17 cellular contexts compared by ENCODE assay signal in genomic region chr2:8541223-8541622, GRCh38.
DNase-seq lines count a peak whose midpoint lies in the region; ATAC-seq and TF ChIP-seq lines count a peak whose summit lies in the region.
"Had no signal": no experiment of that assay in that cellular context is flagged by ENCODE, and none has a peak within 500 bp of the region (broad histone marks: within the 10 kb centered on the region; RNA-seq: fewer than 3 reads in every experiment).

No MANE protein-coding gene starts in this region.

- no peak overlapping the region for H3K4me2 ChIP-seq in neuronal stem cell (ENCODE audit: insufficient read depth, low read length, poor library complexity, severe bottlenecking)

- DNase-seq in activated CD4-positive, alpha-beta T cell treated with anti-CD3 and anti-CD28 coated beads for 36 hours, result peak; percentile 48
- DNase-seq in activated CD4-positive, alpha-beta T cell treated with anti-CD3 and anti-CD28 coated beads for 48 hours, result no peak
- peak; percentile 50 for DNase-seq in NAMALWA (ENCODE audit: low spot score)
- no peak for DNase-seq in activated T-helper 2 cell treated with anti-CD3 and anti-CD28 coated beads, Interferon-gamma antibody, Interleukin-2, Interleukin-4, amounts not matched to agents 10 μg/mL and 5 μg/mL and 100 μg/mL, durations not matched to agents 14 hours and 24 hours and 36 hours (ENCODE audit: low spot score)
- no peak for DNase-seq in neuronal stem cell (ENCODE audit: low spot score)
- DNase-seq in HPDE6-E6E7 (ENCODE audit: extremely low spot score), result no peak
- no peak for DNase-seq in lower lobe of right lung
- no peak for DNase-seq in AG08395 (ENCODE audit: low spot score)
- DNase-seq: 8988T, GF-D8, left cardiac atrium, naive B cell, NCI-H2029, retina, Right ventricle myocardium superior, T1000 had no signal

- H3K4me1 Mint-ChIP-seq in activated CD4-positive, alpha-beta T cell treated with anti-CD3 and anti-CD28 coated beads for 36 hours, result peaks cover 81% of the 10 kb centered on the region
- peaks cover 78% of the 10 kb centered on the region for H3K4me1 Mint-ChIP-seq in activated T-helper 2 cell treated with anti-CD3 and anti-CD28 coated beads, Interferon-gamma antibody, Interleukin-2, Interleukin-4, amounts not matched to agents 10 μg/mL and 5 μg/mL and 100 μg/mL, durations not matched to agents 14 hours and 24 hours and 36 hours (ENCODE audit: low read depth)

- no CpG with 5 or more reads among the region's 8 CpGs for WGBS in neuronal stem cell (ENCODE audit: extremely low coverage in 2 of 2, insufficient read length in 2 of 2, insufficient replicate concordance in 1 of 2), 2 donors

- no peak overlapping the region for H2BK120ac ChIP-seq in neuronal stem cell (ENCODE audit: low read depth, low read length)

- H2AK5ac ChIP-seq in neuronal stem cell (ENCODE audit: low read depth, low read length), result no peak overlapping the region

- peak overlapping the region; percentile 48 for H3K4me3 Mint-ChIP-seq in activated CD4-positive, alpha-beta T cell treated with anti-CD3 and anti-CD28 coated beads for 36 hours
- H3K4me3 Mint-ChIP-seq in activated T-helper 2 cell treated with anti-CD3 and anti-CD28 coated beads, Interferon-gamma antibody, Interleukin-2, Interleukin-4, amounts not matched to agents 10 μg/mL and 5 μg/mL and 100 μg/mL, durations not matched to agents 14 hours and 24 hours and 36 hours (ENCODE audit: low read depth), result peak overlapping the region; percentile 14
- H3K4me3 Mint-ChIP-seq: naive B cell had no signal

- H3K4me1 ChIP-seq in neuronal stem cell (ENCODE audit: control insufficient read depth in 2 of 2, insufficient read depth in 1 of 2, low read depth in 1 of 2, low read length in 2 of 2) (peaks cover 3 to 7% of the 10 kb centered on the region in 2 donors), lower lobe of right lung (peaks cover 87% of the 10 kb centered on the region)

- no peak overlapping the region for H2BK5ac ChIP-seq in neuronal stem cell (ENCODE audit: low read length)

- no peaks in the 10 kb centered on the region for H3K9me3 ChIP-seq in neuronal stem cell (replicated peaks in 1 of 2; ENCODE audit: control insufficient read depth in 2 of 2, insufficient read depth in 1 of 2, low read depth in 1 of 2, low read length in 2 of 2)
- no peaks in the 10 kb centered on the region for H3K9me3 ChIP-seq in lower lobe of right lung
- H3K9me3 ChIP-seq: tibial artery had no signal

- intact Hi-C loops in activated CD4-positive, alpha-beta T cell treated with anti-CD3 and anti-CD28 coated beads for 36 hours (cut with DNase I, micrococcal nuclease), result loop anchor here (5.0 to 10.0 kb wide), 5 partner anchors 464 to 1114 kb away; partner anchors contain the start of gene MBOAT2 (in 1 of the 2)
- intact Hi-C loops in activated T-helper 2 cell treated with anti-CD3 and anti-CD28 coated beads, Interferon-gamma antibody, Interleukin-2, Interleukin-4, amounts not matched to agents 10 μg/mL and 5 μg/mL and 100 μg/mL, durations not matched to agents 14 hours and 24 hours and 36 hours (cut with micrococcal nuclease), result loop anchor here (5.0 to 10.0 kb wide), 7 partner anchors 204 to 1336 kb away; no protein-coding TSS in a partner anchor
- intact Hi-C loops in lower lobe of right lung (cut with DNase I), result no loop called here

- CTCF ChIA-PET in activated CD4-positive, alpha-beta T cell treated with anti-CD3 and anti-CD28 coated beads for 36 hours (lab: Charles Lee), result interaction anchor here (0.7 kb wide), 1 partner anchor 1318 kb away, joined by 3 read pairs; no protein-coding TSS in a partner anchor

- H3K14ac ChIP-seq in neuronal stem cell (ENCODE audit: low read length), result peak overlapping the region; percentile 5

- H3K36me3 Mint-ChIP-seq in activated CD4-positive, alpha-beta T cell treated with anti-CD3 and anti-CD28 coated beads for 36 hours (ENCODE audit: low read depth), result peaks cover 2% of the 10 kb centered on the region
- no peaks in the 10 kb centered on the region for H3K36me3 Mint-ChIP-seq in activated T-helper 2 cell treated with anti-CD3 and anti-CD28 coated beads, Interferon-gamma antibody, Interleukin-2, Interleukin-4, amounts not matched to agents 10 μg/mL and 5 μg/mL and 100 μg/mL, durations not matched to agents 14 hours and 24 hours and 36 hours (ENCODE audit: low read depth)
- H3K36me3 Mint-ChIP-seq: naive B cell had no signal

- ATAC-seq in activated CD4-positive, alpha-beta T cell treated with anti-CD3 and anti-CD28 coated beads for 36 hours, result no peak
- ATAC-seq in lower lobe of right lung, result no peak
- ATAC-seq: left cardiac atrium had no signal

- H3K79me1 ChIP-seq in neuronal stem cell (ENCODE audit: low read depth, low read length), result no peaks in the 10 kb centered on the region

- no peak overlapping the region for H3K4ac ChIP-seq in neuronal stem cell (ENCODE audit: low read length)

- no peak for TF ChIP-seq CTCF in lower lobe of right lung (IDR thresholded peaks at IDR 0.05)

- no peak overlapping the region for H3K23ac ChIP-seq in neuronal stem cell (ENCODE audit: low read depth, low read length, poor library complexity)

- H4K8ac ChIP-seq in neuronal stem cell (ENCODE audit: low read depth, low read length), result no peak overlapping the region

- POLR2A ChIA-PET in activated CD4-positive, alpha-beta T cell treated with anti-CD3 and anti-CD28 coated beads for 36 hours (lab: Charles Lee), result interaction anchor here (3.0 to 4.1 kb wide), 2 partner anchors 20 to 141 kb away, joined by 16 to 103 read pairs; partner anchors contain the start of gene ID2

- no peaks in the 10 kb centered on the region for H3K27me3 ChIP-seq in neuronal stem cell (ENCODE audit: control insufficient read depth in 3 of 3, insufficient read depth in 3 of 3, low read depth in 1 of 3, low read length in 3 of 3)
- no peaks in the 10 kb centered on the region for H3K27me3 ChIP-seq in lower lobe of right lung (ENCODE audit: low read depth)
- H3K27me3 ChIP-seq: tibial artery had no signal

- no peaks in the 10 kb centered on the region for H3K27me3 Mint-ChIP-seq in activated CD4-positive, alpha-beta T cell treated with anti-CD3 and anti-CD28 coated beads for 36 hours
- no peaks in the 10 kb centered on the region for H3K27me3 Mint-ChIP-seq in activated T-helper 2 cell treated with anti-CD3 and anti-CD28 coated beads, Interferon-gamma antibody, Interleukin-2, Interleukin-4, amounts not matched to agents 10 μg/mL and 5 μg/mL and 100 μg/mL, durations not matched to agents 14 hours and 24 hours and 36 hours (ENCODE audit: low read depth)

- H2BK15ac ChIP-seq in neuronal stem cell (ENCODE audit: low read length), result no peak overlapping the region

- H3K27ac ChIP-seq in neuronal stem cell (replicated peaks; ENCODE audit: low read length) (no peak overlapping the region), lower lobe of right lung (no peak overlapping the region)
- H3K27ac ChIP-seq: tibial artery had no signal

- no peak overlapping the region for H4K91ac ChIP-seq in neuronal stem cell (ENCODE audit: low read depth, low read length, poor library complexity)

- H2BK12ac ChIP-seq in neuronal stem cell (ENCODE audit: low read length), result no peak overlapping the region

- H3K27ac Mint-ChIP-seq in activated CD4-positive, alpha-beta T cell treated with anti-CD3 and anti-CD28 coated beads for 36 hours, result peak overlapping the region; percentile 99
- H3K27ac Mint-ChIP-seq in activated T-helper 2 cell treated with anti-CD3 and anti-CD28 coated beads, Interferon-gamma antibody, Interleukin-2, Interleukin-4, amounts not matched to agents 10 μg/mL and 5 μg/mL and 100 μg/mL, durations not matched to agents 14 hours and 24 hours and 36 hours, result peak overlapping the region; percentile 99
- H3K27ac Mint-ChIP-seq: naive B cell had no signal

- H3K36me3 ChIP-seq in neuronal stem cell (replicated peaks in 1 of 2; ENCODE audit: control insufficient read depth in 2 of 2, insufficient read depth in 2 of 2, low read length in 2 of 2) (no peaks in the 10 kb centered on the region), lower lobe of right lung (no peaks in the 10 kb centered on the region)
- H3K36me3 ChIP-seq: tibial artery had no signal

- no peaks in the 10 kb centered on the region for H3K9me3 Mint-ChIP-seq in activated CD4-positive, alpha-beta T cell treated with anti-CD3 and anti-CD28 coated beads for 36 hours (ENCODE audit: low read depth)
- H3K9me3 Mint-ChIP-seq in activated T-helper 2 cell treated with anti-CD3 and anti-CD28 coated beads, Interferon-gamma antibody, Interleukin-2, Interleukin-4, amounts not matched to agents 10 μg/mL and 5 μg/mL and 100 μg/mL, durations not matched to agents 14 hours and 24 hours and 36 hours, result no peaks in the 10 kb centered on the region
- H3K9me3 Mint-ChIP-seq: naive B cell had no signal

- no peak overlapping the region for H3K4me3 ChIP-seq in neuronal stem cell (ENCODE audit: low read length in 2 of 2)
- H3K4me3 ChIP-seq in lower lobe of right lung, result no peak overlapping the region
- H3K4me3 ChIP-seq: tibial artery had no signal

- no peak overlapping the region for H3K9ac ChIP-seq in neuronal stem cell (ENCODE audit: low read depth, low read length, poor library complexity)

- no peak overlapping the region for H2AFZ ChIP-seq in neuronal stem cell (ENCODE audit: low read length)

- H3K18ac ChIP-seq in neuronal stem cell (ENCODE audit: low read length), result no peak overlapping the region

Comparison
In these comparisons a context has a peak if more than half of its experiments do, and no peak if none do; other contexts are left out.
1. DNase-seq: peak in activated CD4-positive, alpha-beta T cell treated with anti-CD3 and anti-CD28 coated beads for 36 hours (single experiment) and NAMALWA (single experiment); none in activated CD4-positive, alpha-beta T cell treated with anti-CD3 and anti-CD28 coated beads for 48 hours (single experiment), activated T-helper 2 cell treated with anti-CD3 and anti-CD28 coated beads, Interferon-gamma antibody, Interleukin-2, Interleukin-4, amounts not matched to agents 10 μg/mL and 5 μg/mL and 100 μg/mL, durations not matched to agents 14 hours and 24 hours and 36 hours (single experiment), neuronal stem cell (single experiment), HPDE6-E6E7 (single experiment), lower lobe of right lung (single experiment) and AG08395 (single experiment).